Comparison of ENCODE assay signal across 29 cellular contexts in the genomic region with DNA sequence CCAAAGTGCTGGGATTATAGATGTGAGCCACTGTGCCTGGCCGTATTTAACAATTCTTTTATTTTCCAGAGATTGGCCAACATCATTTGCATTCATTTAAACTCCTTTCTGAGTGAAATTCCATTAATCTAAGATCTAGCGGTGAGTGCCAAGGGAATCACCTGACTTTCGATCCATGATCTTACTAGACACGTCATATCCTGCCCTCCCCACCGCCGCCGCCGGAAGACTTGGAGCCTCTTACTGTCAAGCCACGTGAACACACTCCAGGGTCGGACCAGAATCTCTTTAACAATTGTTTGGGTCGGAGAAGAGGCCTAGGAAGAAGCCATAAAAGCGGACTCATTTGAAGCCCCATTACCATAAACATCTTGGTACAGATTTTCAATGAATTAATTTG.
"Had no signal": no experiment of that assay in that cellular context is flagged by ENCODE, and none has a peak within 500 bp of the region (broad histone marks: within the 10 kb centered on the region; RNA-seq: fewer than 3 reads in every experiment).

No MANE protein-coding gene starts in this region.

- H3K4me1 ChIP-seq: left lung, upper lobe of right lung had no signal

- FAIRE-seq: bronchial epithelial cell, colon had no signal

- H3K9me3 ChIP-seq: heart right ventricle, left lung, mucosa of descending colon, neutrophil, ovary, upper lobe of right lung had no signal

- DNase-seq: activated B cell treated with CpG ODN at 0.5 μM for 24 hours; activated CD4-positive, alpha-beta T cell treated with anti-CD3 and anti-CD28 coated beads for 36 hours; activated CD8-positive, alpha-beta memory T cell treated with anti-CD3 and anti-CD28 coated beads for 24 hours; activated gamma-delta T cell; activated naive CD4-positive, alpha-beta T cell treated with anti-CD3 and anti-CD28 coated beads, Interleukin-2, amount 10 ng/mL, durations not matched to agents 7 days and 5 days; activated naive CD8-positive, alpha-beta T cell treated with anti-CD3 and anti-CD28 coated beads, Interleukin-2, amount 50 U/mL, for 24 hours; amygdala; effector CD8-positive, alpha-beta T cell; foreskin fibroblast; heart right ventricle; mucosa of descending colon; ovary; stimulated activated CD4-positive, alpha-beta T cell treated with anti-CD3 and anti-CD28 coated beads, Interleukin-12 subunit alpha, Interleukin-12 subunit beta, amount 100 ng/mL, for 4 hours; stimulated activated CD4-positive, alpha-beta T cell treated with anti-CD3 and anti-CD28 coated beads, Interleukin-4, amount 100 ng/mL, for 1 hour; stimulated activated naive CD8-positive, alpha-beta T cell treated with anti-CD3 and anti-CD28 coated beads, Interleukin-15, amount 100 ng/mL, for 72 hours; substantia nigra; T-helper 1 cell; upper lobe of right lung had no signal

- H3K9me3 Mint-ChIP-seq: activated B cell treated with CpG ODN at 0.5 μM for 24 hours; activated naive CD4-positive, alpha-beta T cell treated with anti-CD3 and anti-CD28 coated beads, Interleukin-2, amount 10 ng/mL, durations not matched to agents 7 days and 5 days; activated naive CD8-positive, alpha-beta T cell treated with anti-CD3 and anti-CD28 coated beads, Interleukin-2, amount 50 U/mL, for 24 hours; central memory CD8-positive, alpha-beta T cell; natural killer cell treated with Interleukin-12 subunit alpha and Interleukin-12 subunit beta and Interleukin-15 and Interleukin-18, amount 100 ng/mL, for 72 hours; stimulated activated naive CD8-positive, alpha-beta T cell treated with anti-CD3 and anti-CD28 coated beads, Interleukin-15, amount 100 ng/mL, for 72 hours; T-helper 2 cell treated with Interferon-gamma antibody and Interleukin-4, amounts not matched to agents 5 μg/mL and 100 μg/mL, for 36 hours had no signal

- ATAC-seq: activated CD4-positive, alpha-beta T cell treated with anti-CD3 and anti-CD28 coated beads for 36 hours; activated naive CD8-positive, alpha-beta T cell treated with anti-CD3 and anti-CD28 coated beads, Interleukin-2, amount 50 U/mL, for 24 hours; heart right ventricle; left lung; mucosa of descending colon; natural killer cell treated with Interleukin-12 subunit alpha and Interleukin-12 subunit beta and Interleukin-15 and Interleukin-18, amount 100 ng/mL, for 72 hours; sciatic nerve; stimulated activated naive CD8-positive, alpha-beta T cell treated with anti-CD3 and anti-CD28 coated beads, Interleukin-15, amount 100 ng/mL, for 72 hours; upper lobe of right lung had no signal

- H3K27me3 Mint-ChIP-seq: activated B cell treated with CpG ODN at 0.5 μM for 24 hours; activated CD4-positive, alpha-beta T cell treated with anti-CD3 and anti-CD28 coated beads for 36 hours; activated naive CD4-positive, alpha-beta T cell treated with anti-CD3 and anti-CD28 coated beads, Interleukin-2, amount 10 ng/mL, durations not matched to agents 7 days and 5 days; activated naive CD8-positive, alpha-beta T cell treated with anti-CD3 and anti-CD28 coated beads, Interleukin-2, amount 50 U/mL, for 24 hours; central memory CD8-positive, alpha-beta T cell; natural killer cell treated with Interleukin-12 subunit alpha and Interleukin-12 subunit beta and Interleukin-15 and Interleukin-18, amount 100 ng/mL, for 72 hours; progenitor cell of endocrine pancreas; stimulated activated naive CD8-positive, alpha-beta T cell treated with anti-CD3 and anti-CD28 coated beads, Interleukin-15, amount 100 ng/mL, for 72 hours had no signal

- H3K36me3 ChIP-seq: ovary had no signal

- H3K27ac Mint-ChIP-seq: activated B cell treated with CpG ODN at 0.5 μM for 24 hours; activated CD4-positive, alpha-beta T cell treated with anti-CD3 and anti-CD28 coated beads for 36 hours; activated naive CD8-positive, alpha-beta T cell treated with anti-CD3 and anti-CD28 coated beads, Interleukin-2, amount 50 U/mL, for 24 hours; natural killer cell treated with Interleukin-12 subunit alpha and Interleukin-12 subunit beta and Interleukin-15 and Interleukin-18, amount 100 ng/mL, for 72 hours; progenitor cell of endocrine pancreas; stimulated activated naive CD8-positive, alpha-beta T cell treated with anti-CD3 and anti-CD28 coated beads, Interleukin-15, amount 100 ng/mL, for 72 hours; T-helper 2 cell treated with Interferon-gamma antibody and Interleukin-4, amounts not matched to agents 5 μg/mL and 100 μg/mL, for 36 hours had no signal

- H3K27me3 ChIP-seq: heart right ventricle, left lung, neutrophil, ovary, upper lobe of right lung had no signal

- H3K4me1 Mint-ChIP-seq: activated B cell treated with CpG ODN at 0.5 μM for 24 hours; activated CD4-positive, alpha-beta T cell treated with anti-CD3 and anti-CD28 coated beads for 36 hours; activated naive CD4-positive, alpha-beta T cell treated with anti-CD3 and anti-CD28 coated beads, Interleukin-2, amount 10 ng/mL, durations not matched to agents 7 days and 5 days; central memory CD8-positive, alpha-beta T cell had no signal

- H3K4me3 Mint-ChIP-seq: activated B cell treated with CpG ODN at 0.5 μM for 24 hours; activated CD4-positive, alpha-beta T cell treated with anti-CD3 and anti-CD28 coated beads for 36 hours; activated naive CD4-positive, alpha-beta T cell treated with anti-CD3 and anti-CD28 coated beads, Interleukin-2, amount 10 ng/mL, durations not matched to agents 7 days and 5 days; activated naive CD8-positive, alpha-beta T cell treated with anti-CD3 and anti-CD28 coated beads, Interleukin-2, amount 50 U/mL, for 24 hours; central memory CD8-positive, alpha-beta T cell; natural killer cell treated with Interleukin-12 subunit alpha and Interleukin-12 subunit beta and Interleukin-15 and Interleukin-18, amount 100 ng/mL, for 72 hours; stimulated activated naive CD8-positive, alpha-beta T cell treated with anti-CD3 and anti-CD28 coated beads, Interleukin-15, amount 100 ng/mL, for 72 hours; T-helper 2 cell treated with Interferon-gamma antibody and Interleukin-4, amounts not matched to agents 5 μg/mL and 100 μg/mL, for 36 hours had no signal

- H3K4me3 ChIP-seq: heart right ventricle, left lung, lung, mucosa of descending colon, ovary, skin epidermis, upper lobe of right lung had no signal

- H3K27ac ChIP-seq: heart right ventricle, left lung, neutrophil, ovary, upper lobe of right lung had no signal

- H3K36me3 Mint-ChIP-seq: natural killer cell treated with Interleukin-12 subunit alpha and Interleukin-12 subunit beta and Interleukin-15 and Interleukin-18, amount 100 ng/mL, for 72 hours had no signal
